9 cellular contexts compared by ENCODE assay signal in genomic region chr1:248348475-248348874, GRCh38.
"Had no signal": no experiment of that assay in that cellular context is flagged by ENCODE, and none has a peak within 500 bp of the region (broad histone marks: within the 10 kb centered on the region; RNA-seq: fewer than 3 reads in every experiment).

Gene OR14C36 (plus strand): TSS chr1:248348775. CDS start chr1:248348775, 0 bp downstream.

- H3K36me3 ChIP-seq: HAP-1 had no signal

- ATAC-seq: GM23338, HCT116 had no signal

- H3K9ac ChIP-seq: GM23248 had no signal

- H3K4me1 ChIP-seq: HAP-1 had no signal

- H3K9me3 ChIP-seq: HAP-1 had no signal

- H3K4me3 ChIP-seq: GM23248, GM23338, HAP-1 had no signal

- H3K27ac ChIP-seq: GM23248 had no signal

- DNase-seq: GM23248, GOT3, H7, H9, HCEC 1CT, HFFc6 had no signal

- H3K4me2 ChIP-seq: GM23338 had no signal

- H2AFZ ChIP-seq: GM23248, GM23338 had no signal
